Comparison of ENCODE assay signal across 2 cellular contexts in genomic region chr3:83302091-83302490, GRCh38.
TF ChIP-seq lines count a peak whose summit lies in the region.

No MANE protein-coding gene starts in this region.

TF ChIP-seq in HepG2, 621 proteins besides CTCF, POLR2A, EP300 and RAD21 (continued from another document and continues in another):
- TF ChIP-seq EEA1 (CRISPR knock-in tag; IDR thresholded peaks at IDR 0.05; ENCODE audit: borderline replicate concordance) (no peak), ZNF720 (CRISPR knock-in tag; IDR thresholded peaks at IDR 0.05) (no peak), ZNF264 (CRISPR knock-in tag; IDR thresholded peaks at IDR 0.05) (no peak), PAXIP1 (CRISPR knock-in tag; conservative IDR thresholded peaks at IDR 0.05) (no peak), E2F2 (CRISPR knock-in tag; IDR thresholded peaks at IDR 0.05; ENCODE audit: borderline replicate concordance) (no peak), KAT8 (CRISPR knock-in tag; IDR thresholded peaks at IDR 0.05) (no peak), ZSCAN5A (CRISPR knock-in tag; IDR thresholded peaks at IDR 0.05; ENCODE audit: borderline replicate concordance) (no peak), FOXP4 (CRISPR knock-in tag; IDR thresholded peaks at IDR 0.05) (no peak), ZBTB14 (CRISPR knock-in tag; IDR thresholded peaks at IDR 0.05) (no peak)

TF ChIP-seq in A549, 52 proteins besides CTCF, POLR2A, EP300 and RAD21 (continued from another document):
- TF ChIP-seq NPAS2 (CRISPR knock-in tag; IDR thresholded peaks at IDR 0.05; ENCODE audit: borderline replicate concordance): no peak
- no peak for TF ChIP-seq GATA3 (IDR thresholded peaks at IDR 0.05; ENCODE audit: borderline replicate concordance)
- TF ChIP-seq REST (IDR thresholded peaks at IDR 0.05): no peak
- TF ChIP-seq MAZ (IDR thresholded peaks at IDR 0.05; ENCODE audit: borderline replicate concordance, low read depth, low read length): no peak
- no peak for TF ChIP-seq CBX2 (IDR thresholded peaks at IDR 0.05; ENCODE audit: borderline replicate concordance, low read depth)
TF ChIP-seq in A549: peak in this region for 1.
